In genomic region chr11:3944198-3944597, GRCh38 we compare ENCODE assay signal across 12 cellular contexts.
A peak's percentile ranks its signal among the peaks of the same experiment; 100 is the strongest.
DNase-seq lines count a peak whose midpoint lies in the region; ATAC-seq and TF ChIP-seq lines count a peak whose summit lies in the region.
"Had no signal": no experiment of that assay in that cellular context is flagged by ENCODE, and none has a peak within 500 bp of the region (broad histone marks: within the 10 kb centered on the region; RNA-seq: fewer than 3 reads in every experiment).

No MANE protein-coding gene starts in this region.

- H3K4me1 ChIP-seq in left ventricle myocardium inferior: peaks cover 90% of the 10 kb centered on the region

- no peaks in the 10 kb centered on the region for H3K9me3 Mint-ChIP-seq in T-helper 1 cell treated with Interleukin-12 subunit alpha and Interleukin-12 subunit beta and Interleukin-4 antibody, amounts not matched to agents 30 μg/mL and 1 μg/mL, for 36 hours
- H3K9me3 Mint-ChIP-seq in activated T-helper 2 cell treated with anti-CD3 and anti-CD28 coated beads, Interferon-gamma antibody, Interleukin-2, Interleukin-4, amounts not matched to agents 10 μg/mL and 5 μg/mL and 100 μg/mL, durations not matched to agents 14 hours and 24 hours and 36 hours: peaks cover 4% of the 10 kb centered on the region

- peak overlapping the region; percentile 61 for H3K27ac ChIP-seq in left ventricle myocardium inferior (replicated peaks)
- H3K27ac ChIP-seq: 22Rv1, SJSA1 had no signal

- TF ChIP-seq CTCF in left ventricle myocardium inferior (IDR thresholded peaks at IDR 0.05; ENCODE audit: borderline replicate concordance): no peak

- H3K4me3 Mint-ChIP-seq in T-helper 1 cell treated with Interleukin-12 subunit alpha and Interleukin-12 subunit beta and Interleukin-4 antibody, amounts not matched to agents 30 μg/mL and 1 μg/mL, for 36 hours: no peak overlapping the region
- H3K4me3 Mint-ChIP-seq in activated T-helper 2 cell treated with anti-CD3 and anti-CD28 coated beads, Interferon-gamma antibody, Interleukin-2, Interleukin-4, amounts not matched to agents 10 μg/mL and 5 μg/mL and 100 μg/mL, durations not matched to agents 14 hours and 24 hours and 36 hours (ENCODE audit: low read depth): no peak overlapping the region

- no peak for ATAC-seq in HG03135 (IDR thresholded peaks at IDR 0.05; ENCODE audit: unreplicated experiment)

- peaks cover 83% of the 10 kb centered on the region for H3K4me1 Mint-ChIP-seq in T-helper 1 cell treated with Interleukin-12 subunit alpha and Interleukin-12 subunit beta and Interleukin-4 antibody, amounts not matched to agents 30 μg/mL and 1 μg/mL, for 36 hours (ENCODE audit: low read depth)
- peaks cover 87% of the 10 kb centered on the region for H3K4me1 Mint-ChIP-seq in activated T-helper 2 cell treated with anti-CD3 and anti-CD28 coated beads, Interferon-gamma antibody, Interleukin-2, Interleukin-4, amounts not matched to agents 10 μg/mL and 5 μg/mL and 100 μg/mL, durations not matched to agents 14 hours and 24 hours and 36 hours (ENCODE audit: low read depth)

- intact Hi-C loops in activated T-helper 2 cell treated with anti-CD3 and anti-CD28 coated beads, Interferon-gamma antibody, Interleukin-2, Interleukin-4, amounts not matched to agents 10 μg/mL and 5 μg/mL and 100 μg/mL, durations not matched to agents 14 hours and 24 hours and 36 hours (cut with micrococcal nuclease): loop anchor here (5.0 kb wide), 1 partner anchor 37 kb away; no protein-coding TSS in a partner anchor
- intact Hi-C loops in left ventricle myocardium inferior (cut with micrococcal nuclease): no loop called here

- H3K27me3 Mint-ChIP-seq in T-helper 1 cell treated with Interleukin-12 subunit alpha and Interleukin-12 subunit beta and Interleukin-4 antibody, amounts not matched to agents 30 μg/mL and 1 μg/mL, for 36 hours (ENCODE audit: low read depth): no peaks in the 10 kb centered on the region
- H3K27me3 Mint-ChIP-seq in activated T-helper 2 cell treated with anti-CD3 and anti-CD28 coated beads, Interferon-gamma antibody, Interleukin-2, Interleukin-4, amounts not matched to agents 10 μg/mL and 5 μg/mL and 100 μg/mL, durations not matched to agents 14 hours and 24 hours and 36 hours (ENCODE audit: low read depth): no peaks in the 10 kb centered on the region

- H3K27ac Mint-ChIP-seq in T-helper 1 cell treated with Interleukin-12 subunit alpha and Interleukin-12 subunit beta and Interleukin-4 antibody, amounts not matched to agents 30 μg/mL and 1 μg/mL, for 36 hours: peak overlapping the region; percentile 65
- H3K27ac Mint-ChIP-seq in activated T-helper 2 cell treated with anti-CD3 and anti-CD28 coated beads, Interferon-gamma antibody, Interleukin-2, Interleukin-4, amounts not matched to agents 10 μg/mL and 5 μg/mL and 100 μg/mL, durations not matched to agents 14 hours and 24 hours and 36 hours: peak overlapping the region; percentile 29

- H3K27me3 ChIP-seq in left ventricle myocardium inferior (ENCODE audit: low read depth): peaks cover 15% of the 10 kb centered on the region
- H3K27me3 ChIP-seq: dorsolateral prefrontal cortex, SJSA1 had no signal

- no peaks in the 10 kb centered on the region for H3K9me3 ChIP-seq in left ventricle myocardium inferior (replicated peaks)
- H3K9me3 ChIP-seq: SJSA1 had no signal

- H3K36me3 Mint-ChIP-seq in T-helper 1 cell treated with Interleukin-12 subunit alpha and Interleukin-12 subunit beta and Interleukin-4 antibody, amounts not matched to agents 30 μg/mL and 1 μg/mL, for 36 hours (ENCODE audit: low read depth): peaks cover 23% of the 10 kb centered on the region
- H3K36me3 Mint-ChIP-seq in activated T-helper 2 cell treated with anti-CD3 and anti-CD28 coated beads, Interferon-gamma antibody, Interleukin-2, Interleukin-4, amounts not matched to agents 10 μg/mL and 5 μg/mL and 100 μg/mL, durations not matched to agents 14 hours and 24 hours and 36 hours (ENCODE audit: low read depth): peaks cover 56% of the 10 kb centered on the region

- H3K36me3 ChIP-seq in left ventricle myocardium inferior: no peaks in the 10 kb centered on the region
- H3K36me3 ChIP-seq: SJSA1 had no signal

- no peak for DNase-seq in T-helper 1 cell
- no peak for DNase-seq in activated T-helper 2 cell treated with anti-CD3 and anti-CD28 coated beads, Interferon-gamma antibody, Interleukin-2, Interleukin-4, amounts not matched to agents 10 μg/mL and 5 μg/mL and 100 μg/mL, durations not matched to agents 14 hours and 24 hours and 36 hours (ENCODE audit: low spot score)
- peak; percentile 24 for DNase-seq in left ventricle myocardium inferior
- DNase-seq in stromal cell of bone marrow (ENCODE audit: low read depth): peak; percentile 73
- no peak for DNase-seq in stimulated activated naive CD4-positive, alpha-beta T cell treated with Interleukin-2 at 50 U/mL for 16 hours (lab: John Stamatoyannopoulos, UW)
- DNase-seq in stimulated activated CD4-positive, alpha-beta T cell treated with anti-CD3 and anti-CD28 coated beads, Interleukin-1b, Interleukin-23, amount 100 ng/mL, for 48 hours: no peak
- DNase-seq: NCI-H2029 treated with DMSO at 0.1 percent for 48 hours had no signal

- no peak overlapping the region for H3K4me3 ChIP-seq in left ventricle myocardium inferior
- H3K4me3 ChIP-seq: dorsolateral prefrontal cortex, SJSA1 had no signal

Comparison
In these comparisons a context has a peak if more than half of its experiments do, and no peak if none do; other contexts are left out.
1. DNase-seq: peak in left ventricle myocardium inferior (single experiment) and stromal cell of bone marrow (single experiment); none in T-helper 1 cell (0 of 5), activated T-helper 2 cell treated with anti-CD3 and anti-CD28 coated beads, Interferon-gamma antibody, Interleukin-2, Interleukin-4, amounts not matched to agents 10 μg/mL and 5 μg/mL and 100 μg/mL, durations not matched to agents 14 hours and 24 hours and 36 hours (single experiment), stimulated activated naive CD4-positive, alpha-beta T cell treated with Interleukin-2 at 50 U/mL for 16 hours (single experiment) and stimulated activated CD4-positive, alpha-beta T cell treated with anti-CD3 and anti-CD28 coated beads, Interleukin-1b, Interleukin-23, amount 100 ng/mL, for 48 hours (single experiment).